17 cellular contexts compared by ENCODE assay signal in the genomic region with DNA sequence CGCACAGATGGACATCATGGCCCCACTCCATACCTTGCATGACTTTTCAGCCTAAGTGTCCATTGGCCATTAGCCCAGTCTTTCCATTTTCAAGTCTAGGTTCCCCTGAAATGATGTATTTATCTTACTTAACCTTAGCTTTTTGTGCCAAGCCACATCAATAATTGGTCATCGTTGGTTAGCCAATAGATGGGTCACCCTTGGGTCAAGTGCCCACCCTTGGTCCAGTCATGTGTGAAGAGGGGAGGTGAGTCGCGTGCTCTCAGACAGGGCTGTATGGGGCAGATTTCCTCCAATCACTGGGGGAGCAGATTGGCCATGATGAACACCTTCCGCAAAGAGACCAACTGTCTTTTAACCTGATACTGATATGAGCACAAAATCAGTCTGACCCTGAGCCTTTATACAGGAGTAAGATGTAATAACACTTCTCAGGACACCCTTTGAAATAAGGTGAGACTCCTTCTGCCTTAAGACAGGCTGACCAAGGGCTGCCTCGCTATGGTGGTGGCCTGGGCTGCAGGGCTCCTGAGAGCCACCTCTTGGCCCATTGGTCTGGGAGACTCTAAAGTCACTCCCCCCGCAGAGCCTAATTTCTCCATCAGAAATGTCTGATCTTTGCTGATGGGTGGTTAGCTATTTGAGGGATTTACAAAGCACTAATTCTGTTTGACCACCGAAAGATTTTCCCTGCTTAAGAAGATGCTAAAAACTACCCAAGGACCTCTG.
DNase-seq lines count a peak whose midpoint lies in the region; ATAC-seq, FAIRE-seq and TF ChIP-seq lines count a peak whose summit lies in the region.
"Had no signal": no experiment of that assay in that cellular context is flagged by ENCODE, and none has a peak within 500 bp of the region (broad histone marks: within the 10 kb centered on the region; RNA-seq: fewer than 3 reads in every experiment).

No MANE protein-coding gene starts in this region.

- H3K9me3 Mint-ChIP-seq in brain = peaks cover 0 to 7% (median under 1%) of the 10 kb centered on the region in 5 experiments
- peaks cover 0 to 4% of the 10 kb centered on the region in 2 donors for H3K9me3 Mint-ChIP-seq in stimulated activated naive B cell treated with anti-CD40 and anti-IgM and Interleukin-4, amounts not matched to agents 10 μg/mL and 1 μg/mL and 100 μg/mL, for 72 hours
- H3K9me3 Mint-ChIP-seq: activated T-helper 17 cell treated with anti-CD3 and anti-CD28 coated beads, Interleukin-2, amount 50 U/mL, for 72 hours; GM23338 had no signal

- H3K36me3 Mint-ChIP-seq in brain = peaks cover under 1% of the 10 kb centered on the region
- H3K36me3 Mint-ChIP-seq in stimulated activated naive B cell treated with anti-CD40 and anti-IgM and Interleukin-4, amounts not matched to agents 10 μg/mL and 1 μg/mL and 100 μg/mL, for 72 hours = peaks cover 2 to 8% of the 10 kb centered on the region in 2 donors

- H3K27ac Mint-ChIP-seq in brain = peak overlapping the region in 4 of 5 experiments; percentile 15 to 96 (median 47)
- peak overlapping the region; percentile 56 for H3K27ac Mint-ChIP-seq in stimulated activated naive B cell treated with anti-CD40 and anti-IgM and Interleukin-4, amounts not matched to agents 10 μg/mL and 1 μg/mL and 100 μg/mL, for 72 hours
- H3K27ac Mint-ChIP-seq: GM23338 had no signal

- H3K27ac ChIP-seq in foreskin keratinocyte = no peak overlapping the region
- H3K27ac ChIP-seq: epithelial cell of prostate, psoas muscle, SJCRH30 had no signal

- peaks cover 80% of the 10 kb centered on the region for H3K4me1 Mint-ChIP-seq in brain
- peaks cover 1 to 7% of the 10 kb centered on the region in 2 donors for H3K4me1 Mint-ChIP-seq in stimulated activated naive B cell treated with anti-CD40 and anti-IgM and Interleukin-4, amounts not matched to agents 10 μg/mL and 1 μg/mL and 100 μg/mL, for 72 hours

- no peaks in the 10 kb centered on the region for H3K27me3 Mint-ChIP-seq in brain
- no peaks in the 10 kb centered on the region for H3K27me3 Mint-ChIP-seq in stimulated activated naive B cell treated with anti-CD40 and anti-IgM and Interleukin-4, amounts not matched to agents 10 μg/mL and 1 μg/mL and 100 μg/mL, for 72 hours
- H3K27me3 Mint-ChIP-seq: activated T-helper 17 cell treated with anti-CD3 and anti-CD28 coated beads, Interleukin-2, amount 50 U/mL, for 72 hours had no signal

- H3K4me1 ChIP-seq in foreskin keratinocyte = no peaks in the 10 kb centered on the region

- ATAC-seq in stimulated activated naive B cell treated with anti-CD40 and anti-IgM and Interleukin-4, amounts not matched to agents 10 μg/mL and 1 μg/mL and 100 μg/mL, for 72 hours (replicated peaks) = no peak
- ATAC-seq in foreskin keratinocyte (no peak), GM21723 (IDR thresholded peaks at IDR 0.05; ENCODE audit: unreplicated experiment) (no peak)
- ATAC-seq: activated T-helper 17 cell treated with anti-CD3 and anti-CD28 coated beads, Interleukin-2, amount 50 U/mL, for 72 hours; GM23338 had no signal

- FAIRE-seq in HTR-8/SVneo (lab: Jason Lieb, UNC) = peak; percentile 95

- DNase-seq in HTR-8/SVneo (ENCODE audit: insufficient read length, low spot score) (no peak), kidney tubule cell (ENCODE audit: low spot score) (peak; percentile 88), foreskin keratinocyte (no peak), SKM-1 treated with dmso at 0.1 percent for 144 hours (lab: John Stamatoyannopoulos, UW; ENCODE audit: unreplicated experiment) (no peak), D341Med (ENCODE audit: low spot score) (no peak)
- no peak for DNase-seq in stimulated activated naive B cell treated with anti-CD40 and anti-IgM and Interleukin-4, amounts not matched to agents 10 μg/mL and 1 μg/mL and 100 μg/mL, for 72 hours
- DNase-seq: activated CD4-positive, alpha-beta T cell treated with anti-CD3 and anti-CD28 coated beads, Interleukin-2, amount 50 U/mL, for 48 hours; amniotic stem cell; NCI-H1694; NCI-H510A; psoas muscle; SJCRH30 had no signal

- no peaks in the 10 kb centered on the region for H3K27me3 ChIP-seq in foreskin keratinocyte
- H3K27me3 ChIP-seq: SJCRH30 had no signal

- TF ChIP-seq CTCF in brain (conservative IDR thresholded peaks at IDR 0.05) (no peak), foreskin keratinocyte (conservative IDR thresholded peaks at IDR 0.05) (no peak)

- H3K4me3 Mint-ChIP-seq in brain = no peak overlapping the region
- no peak overlapping the region for H3K4me3 Mint-ChIP-seq in stimulated activated naive B cell treated with anti-CD40 and anti-IgM and Interleukin-4, amounts not matched to agents 10 μg/mL and 1 μg/mL and 100 μg/mL, for 72 hours
- H3K4me3 Mint-ChIP-seq: activated T-helper 17 cell treated with anti-CD3 and anti-CD28 coated beads, Interleukin-2, amount 50 U/mL, for 72 hours; GM23338 had no signal
